ENCODE assay signal across 9 cellular contexts in the genomic region with DNA sequence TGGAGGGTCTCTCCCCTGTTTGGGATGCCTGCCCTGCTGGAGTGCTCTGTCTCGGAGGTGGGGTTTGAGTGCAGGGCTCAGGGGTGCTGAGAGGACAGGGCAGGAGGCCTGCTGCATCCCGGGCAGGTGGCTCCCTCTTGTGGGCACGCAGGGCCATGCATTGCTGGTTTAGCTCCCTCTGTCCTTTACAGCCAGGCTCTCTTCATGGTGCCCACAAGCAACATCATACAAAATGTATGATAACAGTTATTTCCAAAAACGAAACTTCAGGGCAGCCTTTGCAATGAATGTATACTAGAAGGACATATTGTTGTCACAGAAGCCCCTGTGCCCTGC. TPM values are rescaled to one million over a fixed set of nuclear protein-coding genes. Genes with fewer than 3 reads are reported as not detected.
DNase-seq lines count a peak whose midpoint lies in the region; ATAC-seq and TF ChIP-seq lines count a peak whose summit lies in the region.
"Not testable (repeated sequence)": the region's sequence is repeated elsewhere in the genome, so short reads cannot be mapped to it uniquely, and the experiment has no call there.
"Had no signal": no experiment of that assay in that cellular context is flagged by ENCODE, and none has a peak within 500 bp of the region (broad histone marks: within the 10 kb centered on the region; RNA-seq: fewer than 3 reads in every experiment).

No MANE protein-coding gene starts in this region.

- not testable (repeated sequence) for H3K9me3 Mint-ChIP-seq in Caco-2 (ENCODE audit: unreplicated experiment)

- not testable (repeated sequence) for H3K27me3 ChIP-seq in Caco-2 (replicated peaks; ENCODE audit: control insufficient read depth, insufficient read depth, low read length); HL-60 (ENCODE audit: insufficient read depth, poor library complexity, severe bottlenecking); osteoblast (ENCODE audit: insufficient read depth, low read length)

- not testable (repeated sequence) for H3K4me1 Mint-ChIP-seq in Caco-2 (ENCODE audit: low read depth, unreplicated experiment)

- POLR2A ChIA-PET in Caco-2 (lab: Charles Lee), result not testable (repeated sequence)

- H3K4me1 ChIP-seq in Caco-2; osteoblast (ENCODE audit: insufficient read depth, low read length): not testable (repeated sequence)

- not testable (repeated sequence) for H3K27ac ChIP-seq in HL-60 (replicated peaks); osteoblast (ENCODE audit: low read depth, low read length)

- H3K4me2 ChIP-seq in osteoblast (ENCODE audit: insufficient read depth, low read length), result not testable (repeated sequence)

- CTCF ChIA-PET in Caco-2 (lab: Charles Lee), result not testable (repeated sequence)

- H3K79me2 ChIP-seq in osteoblast (ENCODE audit: insufficient read depth, low read length), result not testable (repeated sequence)

- H3K27ac Mint-ChIP-seq in Caco-2 (ENCODE audit: unreplicated experiment), result not testable (repeated sequence)

- in situ Hi-C loops in astrocyte of the cerebellum (cut with HindIII; ENCODE audit: low sequenced_read_pairs), result not testable (repeated sequence)

- H3K4me3 ChIP-seq in Caco-2 (ENCODE audit: low read depth, low read length); HL-60 (replicated peaks; ENCODE audit: insufficient read depth, low read length); astrocyte of the cerebellum (ENCODE audit: low read depth, low read length); osteoblast (ENCODE audit: insufficient read depth, low read length): not testable (repeated sequence)

- BruUV-seq in Caco-2 (replicated peaks; lab: Mats Ljungman, UMichigan), result not testable (repeated sequence)

- not testable (repeated sequence) for H2AFZ ChIP-seq in osteoblast (ENCODE audit: low read length)

- intact Hi-C loops in Caco-2 (cut with micrococcal nuclease; ENCODE audit: unreplicated experiment); Right ventricle myocardium superior (cut with DNase I): not testable (repeated sequence)

- H3K4me3 Mint-ChIP-seq in Caco-2 (ENCODE audit: unreplicated experiment), result not testable (repeated sequence)

- not testable (repeated sequence) for H3K27me3 Mint-ChIP-seq in Caco-2 (ENCODE audit: insufficient read depth, unreplicated experiment)

- H4K20me1 ChIP-seq in osteoblast (ENCODE audit: insufficient read depth, low read length), result not testable (repeated sequence)

- H3K36me3 Mint-ChIP-seq in Caco-2 (ENCODE audit: insufficient read depth, unreplicated experiment), result not testable (repeated sequence)

- DNase-seq in Caco-2 (peak; percentile 67 to 82), HL-60 (ENCODE audit: low read depth in 1 of 2, low spot score in 1 of 2) (peak in 1 of 2 experiments; percentile 86), Right ventricle myocardium superior (peak; percentile 85)
- peak; percentile 53 to 62 for DNase-seq in activated CD4-positive, alpha-beta T cell treated with anti-CD3 and anti-CD28 coated beads, Interleukin-2, amount 50 U/mL, for 4 hours
- DNase-seq in astrocyte of the cerebellum (ENCODE audit: low read depth); osteoblast (ENCODE audit: insufficient read length, low spot score, missing footprints): not testable (repeated sequence)
- peak; percentile 28 to 30 for DNase-seq in stimulated activated CD8-positive, alpha-beta memory T cell treated with anti-CD3 and anti-CD28 coated beads, Interleukin-4, amount 100 ng/mL, for 4 hours (ENCODE audit: low read depth in 2 of 2, low spot score in 1 of 2)

- TF ChIP-seq CTCF in Caco-2 (IDR thresholded peaks at IDR 0.05; ENCODE audit: insufficient read depth in 1 of 2, low read depth in 1 of 2, low read length in 1 of 2, severe bottlenecking in 1 of 2, unreplicated experiment in 1 of 2), result peak; percentile 3 to 56
- TF ChIP-seq CTCF in HL-60 (IDR thresholded peaks at IDR 0.05; ENCODE audit: insufficient read depth, low read length), result peak; percentile 0
- TF ChIP-seq CTCF in astrocyte of the cerebellum (IDR thresholded peaks at IDR 0.05; ENCODE audit: low read depth, low read length, missing control alignments), result peak; percentile 19
- TF ChIP-seq CTCF in osteoblast (IDR thresholded peaks at IDR 0.05; ENCODE audit: extremely low read depth, low read depth, low read length), result peak; percentile 12

- H3K36me3 ChIP-seq in Caco-2 (ENCODE audit: control insufficient read depth, insufficient read depth, low read length); osteoblast (ENCODE audit: insufficient read depth, low read length): not testable (repeated sequence)

- peak; percentile 62 for ATAC-seq in GM21447 (IDR thresholded peaks at IDR 0.05; ENCODE audit: unreplicated experiment)
- peak; percentile 87 for ATAC-seq in Right ventricle myocardium superior (ENCODE audit: poor library complexity)

- not testable (repeated sequence) for H3K9me3 ChIP-seq in Caco-2; osteoblast (ENCODE audit: low read depth, low read length)

RNA-seq across cellular contexts. Expression of gene PDPK1, which starts 22.9 kb away (rescaled TPM):
- total RNA-seq in Caco-2 (2022) (60.5 and 69.8 TPM in 2 replicates), Right ventricle myocardium superior (38.5 TPM), osteoblast (19.2 and 23.2 TPM in 2 replicates)

RNA-seq across cellular contexts. Expression of gene CEMP1, which starts 29.6 kb away (rescaled TPM):
- total RNA-seq in Caco-2 (2022), result 0.63 and 0.68 TPM in 2 replicates
- total RNA-seq in Right ventricle myocardium superior, result not detected
- not detected in 2 replicates for total RNA-seq in osteoblast
- total RNA-seq: renal cortical epithelial cell had no signal

RNA-seq across cellular contexts. Expression of gene AMDHD2, which starts 40.6 kb away (rescaled TPM):
- total RNA-seq in Caco-2 (2022) (62.3 and 67.2 TPM in 2 replicates), Right ventricle myocardium superior (13.4 TPM), osteoblast (88.4 and 94.8 TPM in 2 replicates)

RNA-seq across cellular contexts. Expression of gene ATP6V0C, which starts 47.0 kb away (rescaled TPM):
- total RNA-seq in Caco-2 (2022) (200 and 204 TPM in 2 replicates), Right ventricle myocardium superior (129 TPM), osteoblast (18.8 and 22.7 TPM in 2 replicates)
